Comparison of ENCODE assay signal across 1 cellular context in the genomic region with DNA sequence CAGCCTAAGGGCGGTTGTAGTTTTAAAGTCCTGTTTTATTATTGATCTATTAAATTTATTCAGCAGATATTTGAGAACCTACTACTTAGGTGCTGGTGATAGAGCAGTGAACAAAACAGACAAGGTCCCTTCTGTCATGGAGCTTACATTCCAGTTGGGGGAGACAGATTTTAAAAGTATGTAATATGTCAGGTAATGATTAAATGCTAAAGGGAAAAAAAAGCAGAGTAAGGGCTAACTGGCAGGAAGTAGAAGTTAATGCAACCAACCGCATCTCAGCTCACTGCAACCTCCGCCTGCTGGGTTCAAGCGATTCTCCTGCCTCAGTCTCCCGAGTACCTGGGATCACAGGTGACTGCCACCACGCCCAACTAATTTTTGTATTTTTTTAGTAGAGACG.
TF ChIP-seq lines count a peak whose summit lies in the region.

No MANE protein-coding gene starts in this region.

TF ChIP-seq in K562, 482 proteins besides CTCF, POLR2A, EP300 and RAD21 (continued from another document):
- TF ChIP-seq, protein P1, sequence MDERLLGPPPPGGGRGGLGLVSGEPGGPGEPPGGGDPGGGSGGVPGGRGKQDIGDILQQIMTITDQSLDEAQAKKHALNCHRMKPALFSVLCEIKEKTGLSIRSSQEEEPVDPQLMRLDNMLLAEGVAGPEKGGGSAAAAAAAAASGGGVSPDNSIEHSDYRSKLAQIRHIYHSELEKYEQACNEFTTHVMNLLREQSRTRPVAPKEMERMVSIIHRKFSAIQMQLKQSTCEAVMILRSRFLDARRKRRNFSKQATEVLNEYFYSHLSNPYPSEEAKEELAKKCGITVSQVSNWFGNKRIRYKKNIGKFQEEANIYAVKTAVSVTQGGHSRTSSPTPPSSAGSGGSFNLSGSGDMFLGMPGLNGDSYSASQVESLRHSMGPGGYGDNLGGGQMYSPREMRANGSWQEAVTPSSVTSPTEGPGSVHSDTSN (CRISPR knock-in tag; IDR thresholded peaks at IDR 0.05; ENCODE audit: low read depth), result no peak
- TF ChIP-seq, protein P1 (tag; conservative IDR thresholded peaks at IDR 0.05; ENCODE audit: low read depth), result peak; percentile 53
